14 cellular contexts compared by ENCODE assay signal in genomic region chr2:238097201-238097987, GRCh38.
DNase-seq lines count a peak whose midpoint lies in the region; ATAC-seq and TF ChIP-seq lines count a peak whose summit lies in the region.
"Had no signal": no experiment of that assay in that cellular context is flagged by ENCODE, and none has a peak within 500 bp of the region (broad histone marks: within the 10 kb centered on the region; RNA-seq: fewer than 3 reads in every experiment).

No MANE protein-coding gene starts in this region.

- peaks cover 0 to 3% of the 10 kb centered on the region in 2 donors for H3K9me3 Mint-ChIP-seq in stimulated activated naive B cell treated with anti-CD40 and anti-IgM and Interleukin-4, amounts not matched to agents 10 μg/mL and 1 μg/mL and 100 μg/mL, for 72 hours
- H3K9me3 Mint-ChIP-seq: mesothelial cell of epicardium had no signal

- no peak for TF ChIP-seq CTCF in RWPE2 (IDR thresholded peaks at IDR 0.05; ENCODE audit: poor library complexity, severe bottlenecking)

- H3K4me1 ChIP-seq in RWPE2 (ENCODE audit: insufficient read depth, poor library complexity, severe bottlenecking): no peaks in the 10 kb centered on the region
- H3K4me1 ChIP-seq: uterus had no signal

- H3K4me3 Mint-ChIP-seq in stimulated activated naive B cell treated with anti-CD40 and anti-IgM and Interleukin-4, amounts not matched to agents 10 μg/mL and 1 μg/mL and 100 μg/mL, for 72 hours: peak overlapping the region; percentile 46 to 52
- H3K4me3 Mint-ChIP-seq: brain, mesothelial cell of epicardium had no signal

- no peaks in the 10 kb centered on the region for H3K36me3 ChIP-seq in RWPE2 (ENCODE audit: low read depth)
- H3K36me3 ChIP-seq: SJCRH30, uterus had no signal

- no peak overlapping the region for H3K4me3 ChIP-seq in RWPE2 (ENCODE audit: severe bottlenecking)
- H3K4me3 ChIP-seq: SJCRH30, uterus had no signal

- peaks cover 37 to 51% of the 10 kb centered on the region in 2 donors for H3K36me3 Mint-ChIP-seq in stimulated activated naive B cell treated with anti-CD40 and anti-IgM and Interleukin-4, amounts not matched to agents 10 μg/mL and 1 μg/mL and 100 μg/mL, for 72 hours
- H3K36me3 Mint-ChIP-seq: brain had no signal

- DNase-seq in activated effector memory CD4-positive, alpha-beta T cell treated with anti-CD3 and anti-CD28 coated beads, Interleukin-2, amount 50 U/mL, for 16 hours: peak; percentile 59
- DNase-seq in activated effector memory CD4-positive, alpha-beta T cell treated with Interleukin-2 at 50 U/mL for 16 hours: no peak
- DNase-seq in RWPE2 (ENCODE audit: low spot score): peak; percentile 49
- DNase-seq in iPS-NIHi7 (ENCODE audit: extremely low spot score): peak; percentile 8
- DNase-seq in stimulated activated naive B cell treated with anti-CD40 and anti-IgM and Interleukin-4, amounts not matched to agents 10 μg/mL and 1 μg/mL and 100 μg/mL, for 72 hours: no peak
- no peak for DNase-seq in stimulated activated CD4-positive, alpha-beta T cell treated with anti-CD3 and anti-CD28 coated beads, Interleukin-2, amount 100 ng/mL, for 24 hours
- DNase-seq in NCI-H2029 (lab: John Stamatoyannopoulos, UW): no peak
- DNase-seq: dermis blood vessel endothelial cell, glutamatergic neuron, SJCRH30, uterus had no signal

- H3K9me3 ChIP-seq in RWPE2 (ENCODE audit: severe bottlenecking): no peaks in the 10 kb centered on the region
- H3K9me3 ChIP-seq: SJCRH30, uterus had no signal

- H3K27ac ChIP-seq in RWPE2 (ENCODE audit: poor library complexity, severe bottlenecking): no peak overlapping the region
- H3K27ac ChIP-seq: SJCRH30, uterus had no signal

- peak overlapping the region; percentile 92 for H3K27ac Mint-ChIP-seq in stimulated activated naive B cell treated with anti-CD40 and anti-IgM and Interleukin-4, amounts not matched to agents 10 μg/mL and 1 μg/mL and 100 μg/mL, for 72 hours
- H3K27ac Mint-ChIP-seq: mesothelial cell of epicardium had no signal

- H3K27me3 ChIP-seq in RWPE2 (ENCODE audit: insufficient read depth, poor library complexity, severe bottlenecking): no peaks in the 10 kb centered on the region
- H3K27me3 ChIP-seq: SJCRH30, uterus had no signal

- ATAC-seq in RWPE2 (ENCODE audit: low read depth) (no peak), HG03196 (IDR thresholded peaks at IDR 0.05; ENCODE audit: unreplicated experiment) (no peak)
- no peak for ATAC-seq in stimulated activated naive B cell treated with anti-CD40 and anti-IgM and Interleukin-4, amounts not matched to agents 10 μg/mL and 1 μg/mL and 100 μg/mL, for 72 hours (replicated peaks)

- H3K27me3 Mint-ChIP-seq in stimulated activated naive B cell treated with anti-CD40 and anti-IgM and Interleukin-4, amounts not matched to agents 10 μg/mL and 1 μg/mL and 100 μg/mL, for 72 hours: no peaks in the 10 kb centered on the region
- H3K27me3 Mint-ChIP-seq: brain had no signal

- H3K4me1 Mint-ChIP-seq in stimulated activated naive B cell treated with anti-CD40 and anti-IgM and Interleukin-4, amounts not matched to agents 10 μg/mL and 1 μg/mL and 100 μg/mL, for 72 hours: peaks cover 34 to 49% of the 10 kb centered on the region in 2 donors

Comparison
In these comparisons a context has a peak if more than half of its experiments do, and no peak if none do; other contexts are left out.
1. DNase-seq: peak in activated effector memory CD4-positive, alpha-beta T cell treated with anti-CD3 and anti-CD28 coated beads, Interleukin-2, amount 50 U/mL, for 16 hours (single experiment), RWPE2 (single experiment) and iPS-NIHi7 (single experiment); none in activated effector memory CD4-positive, alpha-beta T cell treated with Interleukin-2 at 50 U/mL for 16 hours (single experiment), stimulated activated naive B cell treated with anti-CD40 and anti-IgM and Interleukin-4, amounts not matched to agents 10 μg/mL and 1 μg/mL and 100 μg/mL, for 72 hours (single experiment), stimulated activated CD4-positive, alpha-beta T cell treated with anti-CD3 and anti-CD28 coated beads, Interleukin-2, amount 100 ng/mL, for 24 hours (0 of 2) and NCI-H2029 (single experiment).